Comparison of ENCODE assay signal across 11 cellular contexts in the genomic region with DNA sequence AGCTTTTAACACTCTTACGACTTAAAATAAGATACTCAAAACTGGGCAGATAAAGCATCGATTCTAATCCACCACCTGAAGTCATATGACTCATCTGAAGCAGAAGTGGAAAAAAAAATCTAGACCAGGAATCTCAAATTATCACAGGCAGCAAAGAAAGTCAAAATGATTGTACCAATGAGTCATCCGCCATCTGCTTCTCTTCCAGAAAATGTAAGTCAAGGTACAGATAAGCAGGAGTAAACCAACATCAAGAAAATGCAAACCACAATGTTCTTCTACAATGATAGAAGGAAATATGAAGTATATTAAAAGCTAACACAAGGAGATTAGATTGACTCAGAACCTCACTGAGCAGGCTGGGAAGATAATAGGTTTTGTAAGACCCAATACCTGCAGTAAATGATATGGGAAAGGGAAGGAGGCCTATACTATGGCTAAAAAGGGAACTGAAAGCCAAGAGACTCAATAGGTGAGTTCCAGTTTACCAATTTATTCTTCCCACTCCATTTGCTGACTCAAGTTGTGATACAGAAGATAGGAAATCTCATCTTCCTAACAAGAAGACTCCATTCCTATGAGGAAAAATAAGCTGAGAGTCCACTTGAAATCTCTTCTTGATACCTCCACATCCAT.
DNase-seq lines count a peak whose midpoint lies in the region; ATAC-seq and TF ChIP-seq lines count a peak whose summit lies in the region.
"Had no signal": no experiment of that assay in that cellular context is flagged by ENCODE, and none has a peak within 500 bp of the region (broad histone marks: within the 10 kb centered on the region; RNA-seq: fewer than 3 reads in every experiment).

No MANE protein-coding gene starts in this region.

- H3K4me1 ChIP-seq in RWPE2 (ENCODE audit: insufficient read depth, poor library complexity, severe bottlenecking): peaks cover 22% of the 10 kb centered on the region
- H3K4me1 ChIP-seq: vagina had no signal

- H3K27ac Mint-ChIP-seq in activated naive CD4-positive, alpha-beta T cell treated with anti-CD3 and anti-CD28 coated beads for 36 hours: peak overlapping the region; percentile 83
- no peak overlapping the region for H3K27ac Mint-ChIP-seq in activated naive CD4-positive, alpha-beta T cell treated with anti-CD3 and anti-CD28 coated beads, Interleukin-2, amount 10 ng/mL, durations not matched to agents 7 days and 5 days
- H3K27ac Mint-ChIP-seq: memory B cell had no signal

- H3K4me3 ChIP-seq in RWPE2 (ENCODE audit: severe bottlenecking) (no peak overlapping the region), epithelial cell of esophagus (ENCODE audit: low read length) (no peak overlapping the region)
- H3K4me3 ChIP-seq: vagina had no signal

- no peak for TF ChIP-seq CTCF in RWPE2 (IDR thresholded peaks at IDR 0.05; ENCODE audit: poor library complexity, severe bottlenecking)
- no peak for TF ChIP-seq CTCF in epithelial cell of esophagus (IDR thresholded peaks at IDR 0.05; ENCODE audit: insufficient read depth, low read depth, low read length, missing control alignments)

- H3K36me3 ChIP-seq in RWPE2 (ENCODE audit: low read depth): no peaks in the 10 kb centered on the region
- H3K36me3 ChIP-seq: vagina had no signal

- no peaks in the 10 kb centered on the region for H3K27me3 ChIP-seq in RWPE2 (ENCODE audit: insufficient read depth, poor library complexity, severe bottlenecking)
- H3K27me3 ChIP-seq: vagina had no signal

- peaks cover 49% of the 10 kb centered on the region for H3K4me1 Mint-ChIP-seq in activated naive CD4-positive, alpha-beta T cell treated with anti-CD3 and anti-CD28 coated beads for 36 hours (ENCODE audit: low read depth)
- H3K4me1 Mint-ChIP-seq in activated naive CD4-positive, alpha-beta T cell treated with anti-CD3 and anti-CD28 coated beads, Interleukin-2, amount 10 ng/mL, durations not matched to agents 7 days and 5 days: peaks cover 23% of the 10 kb centered on the region

- no peaks in the 10 kb centered on the region for H3K36me3 Mint-ChIP-seq in activated naive CD4-positive, alpha-beta T cell treated with anti-CD3 and anti-CD28 coated beads for 36 hours (ENCODE audit: low read depth)
- H3K36me3 Mint-ChIP-seq in activated naive CD4-positive, alpha-beta T cell treated with anti-CD3 and anti-CD28 coated beads, Interleukin-2, amount 10 ng/mL, durations not matched to agents 7 days and 5 days: no peaks in the 10 kb centered on the region
- H3K36me3 Mint-ChIP-seq: memory B cell had no signal

- peak; percentile 19 for DNase-seq in activated naive CD4-positive, alpha-beta T cell treated with anti-CD3 and anti-CD28 coated beads for 36 hours
- no peak for DNase-seq in activated naive CD4-positive, alpha-beta T cell treated with anti-CD3 and anti-CD28 coated beads, Interleukin-2, amount 10 ng/mL, durations not matched to agents 7 days and 5 days
- no peak for DNase-seq in RWPE2 (ENCODE audit: low spot score)
- peak; percentile 81 for DNase-seq in epithelial cell of esophagus (ENCODE audit: low read depth)
- peak; percentile 65 for DNase-seq in superior temporal gyrus (ENCODE audit: extremely low spot score)
- DNase-seq in stimulated activated CD4-positive, alpha-beta T cell treated with anti-CD3 and anti-CD28 coated beads, Interleukin-4, amount 100 ng/mL, for 24 hours: no peak
- no peak for DNase-seq in NCI-H524 (lab: John Stamatoyannopoulos, UW)
- DNase-seq: NK-92 treated with Interleukin-12 subunit alpha and Interleukin-12 subunit beta, amount 100 ng/mL, for 24 hours had no signal

- no peaks in the 10 kb centered on the region for H3K9me3 ChIP-seq in RWPE2 (ENCODE audit: severe bottlenecking)
- H3K9me3 ChIP-seq: vagina had no signal

- no peaks in the 10 kb centered on the region for H3K9me3 Mint-ChIP-seq in activated naive CD4-positive, alpha-beta T cell treated with anti-CD3 and anti-CD28 coated beads for 36 hours
- H3K9me3 Mint-ChIP-seq in activated naive CD4-positive, alpha-beta T cell treated with anti-CD3 and anti-CD28 coated beads, Interleukin-2, amount 10 ng/mL, durations not matched to agents 7 days and 5 days: no peaks in the 10 kb centered on the region
- H3K9me3 Mint-ChIP-seq: memory B cell had no signal

- ATAC-seq in RWPE2 (ENCODE audit: low read depth): peak; percentile 35
- no peak for ATAC-seq in GM19467 (IDR thresholded peaks at IDR 0.05; ENCODE audit: unreplicated experiment)

- H3K4me3 Mint-ChIP-seq in activated naive CD4-positive, alpha-beta T cell treated with anti-CD3 and anti-CD28 coated beads for 36 hours: no peak overlapping the region
- no peak overlapping the region for H3K4me3 Mint-ChIP-seq in activated naive CD4-positive, alpha-beta T cell treated with anti-CD3 and anti-CD28 coated beads, Interleukin-2, amount 10 ng/mL, durations not matched to agents 7 days and 5 days
- H3K4me3 Mint-ChIP-seq: memory B cell had no signal

- intact Hi-C loops in activated naive CD4-positive, alpha-beta T cell treated with anti-CD3 and anti-CD28 coated beads for 36 hours (cut with micrococcal nuclease): loop anchor here (1.0 to 2.0 kb wide), 7 partner anchors 37 to 1859 kb away; partner anchors contain the start of gene CENPE

- peaks cover 8% of the 10 kb centered on the region for H3K27me3 Mint-ChIP-seq in activated naive CD4-positive, alpha-beta T cell treated with anti-CD3 and anti-CD28 coated beads for 36 hours (ENCODE audit: low read depth)
- H3K27me3 Mint-ChIP-seq in activated naive CD4-positive, alpha-beta T cell treated with anti-CD3 and anti-CD28 coated beads, Interleukin-2, amount 10 ng/mL, durations not matched to agents 7 days and 5 days: no peaks in the 10 kb centered on the region
- H3K27me3 Mint-ChIP-seq: memory B cell had no signal

- CTCF ChIA-PET in activated naive CD4-positive, alpha-beta T cell treated with anti-CD3 and anti-CD28 coated beads for 36 hours (lab: Charles Lee): interaction anchor here (0.6 to 1.4 kb wide), 3 partner anchors 245 to 415 kb away, joined by 3 to 4 read pairs (median 3); partner anchors contain the start of gene PPA2
- CTCF ChIA-PET in activated naive CD4-positive, alpha-beta T cell treated with anti-CD3 and anti-CD28 coated beads, Interleukin-2, amount 10 ng/mL, durations not matched to agents 7 days and 5 days (lab: Charles Lee): no interaction called here

- peak overlapping the region; percentile 62 for H3K27ac ChIP-seq in RWPE2 (ENCODE audit: poor library complexity, severe bottlenecking)
- H3K27ac ChIP-seq: vagina had no signal

Comparison
In these comparisons a context has a peak if more than half of its experiments do, and no peak if none do; other contexts are left out.
1. DNase-seq: peak in activated naive CD4-positive, alpha-beta T cell treated with anti-CD3 and anti-CD28 coated beads for 36 hours (single experiment), epithelial cell of esophagus (single experiment) and superior temporal gyrus (single experiment); none in activated naive CD4-positive, alpha-beta T cell treated with anti-CD3 and anti-CD28 coated beads, Interleukin-2, amount 10 ng/mL, durations not matched to agents 7 days and 5 days (single experiment), RWPE2 (single experiment), stimulated activated CD4-positive, alpha-beta T cell treated with anti-CD3 and anti-CD28 coated beads, Interleukin-4, amount 100 ng/mL, for 24 hours (single experiment) and NCI-H524 (0 of 2).